ENCODE assay signal across 20 cellular contexts in genomic region chr4:4818440-4819212, GRCh38. TPM values are rescaled to one million over a fixed set of nuclear protein-coding genes. Genes with fewer than 3 reads are reported as not detected.
"Had no signal": no experiment of that assay in that cellular context is flagged by ENCODE, and none has a peak within 500 bp of the region (broad histone marks: within the 10 kb centered on the region; RNA-seq: fewer than 3 reads in every experiment).

No MANE protein-coding gene starts in this region.

- H3K27ac ChIP-seq: gastrocnemius medialis, heart left ventricle, lower lobe of right lung, pancreas, sigmoid colon, thoracic aorta had no signal

- H3K27me3 ChIP-seq: dorsolateral prefrontal cortex, pancreas had no signal

- H3K4me3 ChIP-seq: dorsolateral prefrontal cortex, gastrocnemius medialis, heart left ventricle, lower lobe of right lung, pancreas, sigmoid colon, thoracic aorta had no signal

- H3K4me1 Mint-ChIP-seq: activated naive CD8-positive, alpha-beta T cell treated with anti-CD3 and anti-CD28 coated beads, Interleukin-2, amount 10 ng/mL, durations not matched to agents 7 days and 5 days; immature natural killer cell; stimulated activated memory B cell treated with anti-CD40 and anti-IgM and Interleukin-4, amounts not matched to agents 10 μg/mL and 1 μg/mL and 100 μg/mL, for 72 hours had no signal

- DNase-seq: activated CD4-positive, alpha-beta T cell treated with anti-CD3 and anti-CD28 coated beads for 48 hours; activated CD4-positive, CD25-positive, alpha-beta regulatory T cell; activated CD8-positive, alpha-beta T cell treated with anti-CD3 and anti-CD28 coated beads, Interleukin-2, amount 10 ng/mL, durations not matched to agents 7 days and 5 days; activated naive CD4-positive, alpha-beta T cell treated with Interleukin-2 at 50 U/mL for 16 hours; activated naive CD8-positive, alpha-beta T cell treated with anti-CD3 and anti-CD28 coated beads, Interleukin-2, amount 10 ng/mL, durations not matched to agents 7 days and 5 days; activated T-cell treated with anti-CD3 and anti-CD28 coated beads, Interleukin-2, amount 50 U/mL, for 24 hours; dorsolateral prefrontal cortex; gastrocnemius medialis; heart left ventricle; immature natural killer cell; lower lobe of right lung; naive thymus-derived CD8-positive, alpha-beta T cell; pancreas; sigmoid colon; stimulated activated CD4-positive, alpha-beta T cell treated with anti-CD3 and anti-CD28 coated beads, Interleukin-4, amount 100 ng/mL, for 4 hours; T-helper 1 cell; T-helper 9 cell had no signal

- H3K27me3 Mint-ChIP-seq: stimulated activated memory B cell treated with anti-CD40 and anti-IgM and Interleukin-4, amounts not matched to agents 10 μg/mL and 1 μg/mL and 100 μg/mL, for 72 hours had no signal

- H3K27ac Mint-ChIP-seq: activated CD8-positive, alpha-beta T cell treated with anti-CD3 and anti-CD28 coated beads, Interleukin-2, amount 10 ng/mL, durations not matched to agents 7 days and 5 days; activated naive CD8-positive, alpha-beta T cell treated with anti-CD3 and anti-CD28 coated beads, Interleukin-2, amount 10 ng/mL, durations not matched to agents 7 days and 5 days; activated T-cell treated with anti-CD3 and anti-CD28 coated beads, Interleukin-2, amount 50 U/mL, for 24 hours; activated T-helper 2 cell treated with anti-CD3 and anti-CD28 coated beads, Interferon-gamma antibody, Interleukin-2, Interleukin-4, amounts not matched to agents 10 μg/mL and 5 μg/mL and 100 μg/mL, durations not matched to agents 14 hours and 24 hours and 36 hours; immature natural killer cell; naive thymus-derived CD8-positive, alpha-beta T cell; stimulated activated memory B cell treated with anti-CD40 and anti-IgM and Interleukin-4, amounts not matched to agents 10 μg/mL and 1 μg/mL and 100 μg/mL, for 72 hours had no signal

- H3K36me3 Mint-ChIP-seq: activated naive CD8-positive, alpha-beta T cell treated with anti-CD3 and anti-CD28 coated beads, Interleukin-2, amount 10 ng/mL, durations not matched to agents 7 days and 5 days; stimulated activated memory B cell treated with anti-CD40 and anti-IgM and Interleukin-4, amounts not matched to agents 10 μg/mL and 1 μg/mL and 100 μg/mL, for 72 hours had no signal

- H3K4me1 ChIP-seq: gastrocnemius medialis, heart left ventricle, lower lobe of right lung, pancreas, sigmoid colon had no signal

- H3K9me3 ChIP-seq: gastrocnemius medialis, lower lobe of right lung, pancreas had no signal

- H3K4me3 Mint-ChIP-seq: activated CD8-positive, alpha-beta T cell treated with anti-CD3 and anti-CD28 coated beads, Interleukin-2, amount 10 ng/mL, durations not matched to agents 7 days and 5 days; activated naive CD8-positive, alpha-beta T cell treated with anti-CD3 and anti-CD28 coated beads, Interleukin-2, amount 10 ng/mL, durations not matched to agents 7 days and 5 days; activated T-cell treated with anti-CD3 and anti-CD28 coated beads, Interleukin-2, amount 50 U/mL, for 24 hours; immature natural killer cell; naive thymus-derived CD8-positive, alpha-beta T cell; stimulated activated memory B cell treated with anti-CD40 and anti-IgM and Interleukin-4, amounts not matched to agents 10 μg/mL and 1 μg/mL and 100 μg/mL, for 72 hours had no signal

- ATAC-seq: activated CD8-positive, alpha-beta T cell treated with anti-CD3 and anti-CD28 coated beads, Interleukin-2, amount 10 ng/mL, durations not matched to agents 7 days and 5 days; gastrocnemius medialis; heart left ventricle; lower lobe of right lung; naive thymus-derived CD8-positive, alpha-beta T cell; pancreas; stimulated activated memory B cell treated with anti-CD40 and anti-IgM and Interleukin-4, amounts not matched to agents 10 μg/mL and 1 μg/mL and 100 μg/mL, for 72 hours had no signal

- H3K36me3 ChIP-seq: gastrocnemius medialis, heart left ventricle, lower lobe of right lung, pancreas, sigmoid colon, thoracic aorta had no signal

RNA-seq across cellular contexts. Expression of gene MSX1, which starts 40.8 kb away (rescaled TPM):
- total RNA-seq: activated CD8-positive, alpha-beta T cell treated with anti-CD3 and anti-CD28 coated beads, Interleukin-2, amount 10 ng/mL, durations not matched to agents 7 days and 5 days; activated naive CD8-positive, alpha-beta T cell treated with anti-CD3 and anti-CD28 coated beads, Interleukin-2, amount 10 ng/mL, durations not matched to agents 7 days and 5 days; activated T-helper 2 cell treated with anti-CD3 and anti-CD28 coated beads, Interferon-gamma antibody, Interleukin-2, Interleukin-4, amounts not matched to agents 10 μg/mL and 5 μg/mL and 100 μg/mL, durations not matched to agents 14 hours and 24 hours and 36 hours; naive thymus-derived CD8-positive, alpha-beta T cell had no signal
